Comparison of ENCODE assay signal across 12 cellular contexts in genomic region chr1:83499998-83500397, GRCh38.
DNase-seq lines count a peak whose midpoint lies in the region; ATAC-seq and TF ChIP-seq lines count a peak whose summit lies in the region.
"Had no signal": no experiment of that assay in that cellular context is flagged by ENCODE, and none has a peak within 500 bp of the region (broad histone marks: within the 10 kb centered on the region; RNA-seq: fewer than 3 reads in every experiment).

No MANE protein-coding gene starts in this region.

- H3K4me3 ChIP-seq in subcutaneous abdominal adipose tissue (ENCODE audit: low read depth in 1 of 5, low read length in 5 of 5) (no peak overlapping the region), stomach (no peak overlapping the region)
- H3K4me3 ChIP-seq: heart left ventricle, mucosa of descending colon had no signal

- peaks cover 23% of the 10 kb centered on the region for H3K9me3 Mint-ChIP-seq in activated naive CD4-positive, alpha-beta T cell treated with anti-CD3 and anti-CD28 coated beads, Interleukin-2, amount 50 U/mL, for 24 hours

- WGBS in stomach, 5 donors, result 71 to 81% (median 78%) methylated on average over 3 of the region's 3 CpGs

- H3K4me1 ChIP-seq in subcutaneous abdominal adipose tissue (ENCODE audit: control insufficient read depth in 5 of 5, insufficient read depth in 5 of 5, low read length in 5 of 5) (peaks cover 0 to 29% (median 5%) of the 10 kb centered on the region in 5 donors), stomach (peaks cover 0 to 14% (median 6%) of the 10 kb centered on the region in 4 donors)

- intact Hi-C loops in stomach (cut with DNase I; ENCODE audit: low total_unique reads), result no loop called here

- no peak for TF ChIP-seq CTCF in stomach (IDR thresholded peaks at IDR 0.05)

- DNase-seq in activated naive CD4-positive, alpha-beta T cell treated with anti-CD3 and anti-CD28 coated beads, Interleukin-2, amount 50 U/mL, for 16 hours, result no peak
- DNase-seq in DMS 273 treated with DMSO at 0.1 percent for 48 hours (lab: John Stamatoyannopoulos, UW) (no peak), stomach (no peak)
- DNase-seq in NK-92 treated with Interleukin-12 subunit alpha and Interleukin-12 subunit beta, amount 100 ng/mL, for 24 hours (lab: John Stamatoyannopoulos, UW), result no peak
- DNase-seq: EL, heart left ventricle, mucosa of descending colon, NCI-H1105 had no signal

- H3K27ac Mint-ChIP-seq in activated naive CD4-positive, alpha-beta T cell treated with anti-CD3 and anti-CD28 coated beads, Interleukin-2, amount 50 U/mL, for 24 hours, result peak overlapping the region; percentile 13

- H3K27me3 ChIP-seq in subcutaneous abdominal adipose tissue (ENCODE audit: control insufficient read depth in 5 of 5, insufficient read depth in 4 of 5, low read length in 5 of 5), result no peaks in the 10 kb centered on the region
- no peaks in the 10 kb centered on the region for H3K27me3 ChIP-seq in stomach
- H3K27me3 ChIP-seq: heart left ventricle had no signal

- H3K9ac ChIP-seq in subcutaneous abdominal adipose tissue (ENCODE audit: low read length in 5 of 5), result no peak overlapping the region

- H3K4me3 Mint-ChIP-seq in activated naive CD4-positive, alpha-beta T cell treated with anti-CD3 and anti-CD28 coated beads, Interleukin-2, amount 50 U/mL, for 24 hours, result no peak overlapping the region

- no peak for TF ChIP-seq EP300 in stomach (IDR thresholded peaks at IDR 0.05)

- no peaks in the 10 kb centered on the region for H3K36me3 ChIP-seq in subcutaneous abdominal adipose tissue (ENCODE audit: control insufficient read depth in 5 of 5, insufficient read depth in 5 of 5, low read length in 5 of 5)
- no peaks in the 10 kb centered on the region for H3K36me3 ChIP-seq in stomach
- H3K36me3 ChIP-seq: heart left ventricle had no signal

- H3K36me3 Mint-ChIP-seq in activated naive CD4-positive, alpha-beta T cell treated with anti-CD3 and anti-CD28 coated beads, Interleukin-2, amount 50 U/mL, for 24 hours, result peaks cover 5% of the 10 kb centered on the region

- peak overlapping the region; percentile 60 for H3K27ac ChIP-seq in subcutaneous abdominal adipose tissue (ENCODE audit: low read depth, low read length)
- H3K27ac ChIP-seq in stomach, result no peak overlapping the region
- H3K27ac ChIP-seq: heart left ventricle had no signal

- no peaks in the 10 kb centered on the region for H3K9me3 ChIP-seq in subcutaneous abdominal adipose tissue (ENCODE audit: control insufficient read depth in 5 of 5, low read length in 5 of 5)
- H3K9me3 ChIP-seq in stomach, result no peaks in the 10 kb centered on the region
- H3K9me3 ChIP-seq: heart left ventricle, mucosa of descending colon had no signal

- peaks cover 38% of the 10 kb centered on the region for H3K4me1 Mint-ChIP-seq in activated naive CD4-positive, alpha-beta T cell treated with anti-CD3 and anti-CD28 coated beads, Interleukin-2, amount 50 U/mL, for 24 hours

- no peak for TF ChIP-seq POLR2A in stomach (IDR thresholded peaks at IDR 0.05)

- peak; percentile 59 for ATAC-seq in HG02610 (IDR thresholded peaks at IDR 0.05; ENCODE audit: unreplicated experiment)
- ATAC-seq in HG03439 (IDR thresholded peaks at IDR 0.05; ENCODE audit: unreplicated experiment), result peak; percentile 48
- ATAC-seq: heart left ventricle, mucosa of descending colon had no signal

- no peaks in the 10 kb centered on the region for H3K27me3 Mint-ChIP-seq in activated naive CD4-positive, alpha-beta T cell treated with anti-CD3 and anti-CD28 coated beads, Interleukin-2, amount 50 U/mL, for 24 hours
